In the genomic region with DNA sequence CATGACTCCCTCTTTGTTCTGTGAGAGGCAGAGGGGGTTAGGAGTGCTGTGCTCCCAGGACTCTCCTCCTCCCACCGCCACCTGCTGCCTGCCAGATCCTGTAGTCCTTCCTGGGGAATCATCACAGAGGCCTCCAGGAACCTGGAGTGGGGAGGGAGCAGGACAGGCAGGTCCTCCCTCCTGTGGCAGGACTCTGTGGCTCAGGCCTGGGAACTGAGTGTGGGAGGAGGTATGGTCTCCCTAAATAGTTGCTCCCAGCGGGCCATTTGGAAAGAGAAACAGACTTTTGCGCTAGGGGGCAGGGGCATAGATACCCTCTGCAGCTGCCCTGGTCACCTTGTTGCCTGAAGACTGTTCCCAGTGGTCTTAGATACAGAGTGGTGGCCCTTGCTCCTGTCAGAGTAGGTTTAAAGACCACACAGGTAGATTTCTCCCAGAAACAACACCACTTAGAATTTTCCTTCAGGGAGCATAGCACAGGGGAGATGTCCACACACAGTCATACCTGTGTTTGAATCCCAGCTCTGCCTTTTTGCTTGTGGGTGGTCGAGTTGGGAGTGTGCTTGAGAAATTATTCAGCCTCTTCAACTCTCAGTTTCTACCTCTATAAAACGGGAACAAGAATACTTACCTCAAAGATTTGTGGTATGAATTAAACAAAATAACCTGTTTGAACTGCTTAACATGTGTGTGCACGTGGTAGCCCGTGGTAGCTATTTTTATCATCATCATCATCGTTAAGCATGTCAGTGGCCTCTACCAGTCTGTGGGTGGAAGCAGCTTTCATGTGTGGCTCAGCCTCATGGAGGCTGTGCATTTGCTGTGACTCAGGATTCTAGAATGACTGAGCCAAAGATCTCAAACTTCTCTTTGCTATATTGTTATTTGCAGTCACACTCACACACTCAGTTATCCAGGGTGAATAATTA, we compare ENCODE assay signal across 8 cellular contexts. TPM values are rescaled to one million over a fixed set of nuclear protein-coding genes. Genes with fewer than 3 reads are reported as not detected.
DNase-seq lines count a peak whose midpoint lies in the region; ATAC-seq and TF ChIP-seq lines count a peak whose summit lies in the region.

No MANE protein-coding gene starts in this region.

- peak; percentile 78 for DNase-seq in DND-41
- peak; percentile 90 for DNase-seq in NAMALWA (ENCODE audit: low spot score)
- DNase-seq in activated T-cell treated with anti-CD3 and anti-CD28 coated beads, Interleukin-2, amount 50 U/mL, for 4 hours: peak; percentile 69
- DNase-seq in glomerular visceral epithelial cell (ENCODE audit: extremely low spot score): peak; percentile 85
- peak in 2 of 3 experiments; percentile 53 to 62 for DNase-seq in stimulated activated CD4-positive, alpha-beta T cell treated with anti-CD3 and anti-CD28 coated beads, TNF-alpha, amount 100 ng/mL, for 4 hours (ENCODE audit: low read depth in 3 of 3)
- no peak for DNase-seq in NCI-H2107 (lab: John Stamatoyannopoulos, UW)
- DNase-seq in NCI-H82 (lab: John Stamatoyannopoulos, UW): no peak

- H3K9me3 ChIP-seq in DND-41 (ENCODE audit: insufficient read depth, low read length, severe bottlenecking): no peaks in the 10 kb centered on the region

- peak overlapping the region in 1 of 2 experiments; percentile 36; a peak in 1 of 4 replicates for H3K4me3 ChIP-seq in DND-41 (ENCODE audit: low read depth in 1 of 2, low read length in 2 of 2)

- H3K9ac ChIP-seq in DND-41 (ENCODE audit: low read depth, low read length): peak overlapping the region; percentile 98

- H2AFZ ChIP-seq in DND-41 (ENCODE audit: low read depth, low read length): no peak overlapping the region

- no peaks in the 10 kb centered on the region for H3K9me3 Mint-ChIP-seq in activated T-cell treated with anti-CD3 and anti-CD28 coated beads, Interleukin-2, amount 50 U/mL, for 4 hours

- H3K79me2 ChIP-seq in DND-41 (ENCODE audit: insufficient read depth, low read length): peaks cover 99% of the 10 kb centered on the region

- H3K4me3 Mint-ChIP-seq in activated T-cell treated with anti-CD3 and anti-CD28 coated beads, Interleukin-2, amount 50 U/mL, for 4 hours: peak overlapping the region; percentile 64

- H3K27ac ChIP-seq in DND-41 (ENCODE audit: low read length): peak overlapping the region; percentile 99

- TF ChIP-seq CTCF in DND-41 (IDR thresholded peaks at IDR 0.05; ENCODE audit: borderline replicate concordance, extremely low read depth, low read length, poor library complexity, severe bottlenecking): no peak

- no peaks in the 10 kb centered on the region for H3K27me3 Mint-ChIP-seq in activated T-cell treated with anti-CD3 and anti-CD28 coated beads, Interleukin-2, amount 50 U/mL, for 4 hours (ENCODE audit: low read depth)

- peaks cover 98% of the 10 kb centered on the region for H3K4me1 Mint-ChIP-seq in activated T-cell treated with anti-CD3 and anti-CD28 coated beads, Interleukin-2, amount 50 U/mL, for 4 hours (ENCODE audit: low read depth)

- H3K27me3 ChIP-seq in DND-41 (ENCODE audit: insufficient read depth, low read length, poor library complexity): no peaks in the 10 kb centered on the region

- H4K20me1 ChIP-seq in DND-41 (ENCODE audit: insufficient read depth, low read length): peaks cover 38% of the 10 kb centered on the region

- peaks cover 100% of the 10 kb centered on the region for H3K4me1 ChIP-seq in DND-41 (ENCODE audit: insufficient read depth, low read length)

- peak overlapping the region; percentile 52 for H3K4me2 ChIP-seq in DND-41 (ENCODE audit: insufficient read depth, low read length)

- peaks cover 18% of the 10 kb centered on the region for H3K36me3 Mint-ChIP-seq in activated T-cell treated with anti-CD3 and anti-CD28 coated beads, Interleukin-2, amount 50 U/mL, for 4 hours (ENCODE audit: insufficient read depth)

- H3K36me3 ChIP-seq in DND-41 (ENCODE audit: insufficient read depth, low read length): peaks cover 91% of the 10 kb centered on the region

- ATAC-seq in DND-41 (ENCODE audit: insufficient read depth, low read depth) (peak; percentile 63), GM21619 (IDR thresholded peaks at IDR 0.05; ENCODE audit: unreplicated experiment) (peak; percentile 36)
- peak; percentile 80 to 82 for ATAC-seq in activated T-cell treated with anti-CD3 and anti-CD28 coated beads, Interleukin-2, amount 50 U/mL, for 4 hours

RNA-seq across cellular contexts. Expression of gene SLC22A5, which starts 55.8 kb away (rescaled TPM):
- 1 to 10 TPM; 4.4 to 6.3 (median 5.7) TPM for total RNA-seq in activated T-cell treated with anti-CD3 and anti-CD28 coated beads, Interleukin-2, amount 50 U/mL, for 4 hours

Comparison
In these comparisons a context has a peak if more than half of its experiments do, and no peak if none do; other contexts are left out.
1. DNase-seq: peak in DND-41 (single experiment), NAMALWA (single experiment), activated T-cell treated with anti-CD3 and anti-CD28 coated beads, Interleukin-2, amount 50 U/mL, for 4 hours (single experiment), glomerular visceral epithelial cell (single experiment) and stimulated activated CD4-positive, alpha-beta T cell treated with anti-CD3 and anti-CD28 coated beads, TNF-alpha, amount 100 ng/mL, for 4 hours (2 of 3); none in NCI-H2107 (single experiment) and NCI-H82 (single experiment).
2. Peak in every context shown above with its lines, with median percentiles within 50 percentile points of each other: ATAC-seq.